Comparison of ENCODE assay signal across 23 cellular contexts in genomic region chr7:37245544-37245943, GRCh38.
"Had no signal": no experiment of that assay in that cellular context is flagged by ENCODE, and none has a peak within 500 bp of the region (broad histone marks: within the 10 kb centered on the region; RNA-seq: fewer than 3 reads in every experiment).

No MANE protein-coding gene starts in this region.

- DNase-seq: activated B cell treated with CpG ODN at 0.5 μM for 24 hours; activated CD4-positive, alpha-beta T cell treated with anti-CD3 and anti-CD28 coated beads for 4 hours; activated CD4-positive, alpha-beta T cell treated with anti-CD3 and anti-CD28 coated beads, Interleukin-2, amount 50 U/mL, for 48 hours; activated CD8-positive, alpha-beta memory T cell treated with anti-CD3 and anti-CD28 coated beads, Interleukin-2, amount 50 U/mL, for 48 hours; activated naive CD4-positive, alpha-beta T cell treated with Interleukin-2 at 50 U/mL for 16 hours; activated naive CD8-positive, alpha-beta T cell treated with anti-CD3 and anti-CD28 coated beads for 36 hours; activated T-cell treated with anti-CD3 and anti-CD28 coated beads, Interleukin-2, amount 50 U/mL, for 4 hours; colonic mucosa; kidney; mammary epithelial cell; midbrain; natural killer cell; ovary; stimulated activated CD4-positive, alpha-beta T cell treated with anti-CD3 and anti-CD28 coated beads, Interleukin-12 subunit alpha, Interleukin-12 subunit beta, amount 100 ng/mL, for 4 hours; stimulated activated CD4-positive, alpha-beta T cell treated with anti-CD3 and anti-CD28 coated beads, Interleukin-4, amount 100 ng/mL, for 4 hours; stimulated activated naive CD8-positive, alpha-beta T cell treated with anti-CD3 and anti-CD28 coated beads, Interleukin-15, amount 100 ng/mL, for 72 hours; T-helper 9 cell; testis had no signal

- FAIRE-seq: kidney had no signal

- H3K27me3 Mint-ChIP-seq: activated B cell treated with CpG ODN at 0.5 μM for 24 hours; activated naive CD8-positive, alpha-beta T cell treated with anti-CD3 and anti-CD28 coated beads for 36 hours; stimulated activated naive CD8-positive, alpha-beta T cell treated with anti-CD3 and anti-CD28 coated beads, Interleukin-15, amount 100 ng/mL, for 72 hours; type B pancreatic cell had no signal

- H3K4me3 Mint-ChIP-seq: activated B cell treated with CpG ODN at 0.5 μM for 24 hours; activated naive CD8-positive, alpha-beta T cell treated with anti-CD3 and anti-CD28 coated beads for 36 hours; activated T-cell treated with anti-CD3 and anti-CD28 coated beads, Interleukin-2, amount 50 U/mL, for 4 hours; natural killer cell; stimulated activated naive CD8-positive, alpha-beta T cell treated with anti-CD3 and anti-CD28 coated beads, Interleukin-15, amount 100 ng/mL, for 72 hours; type B pancreatic cell had no signal

- H3K36me3 ChIP-seq: breast epithelium, colonic mucosa, ovary, right atrium auricular region had no signal

- H3K4me3 ChIP-seq: breast epithelium, colonic mucosa, ovary, psoas muscle, right atrium auricular region, testis had no signal

- H3K27ac Mint-ChIP-seq: activated B cell treated with CpG ODN at 0.5 μM for 24 hours; activated naive CD8-positive, alpha-beta T cell treated with anti-CD3 and anti-CD28 coated beads for 36 hours; activated T-helper 2 cell treated with anti-CD3 and anti-CD28 coated beads, Interferon-gamma antibody, Interleukin-2, Interleukin-4, amounts not matched to agents 10 μg/mL and 5 μg/mL and 100 μg/mL, durations not matched to agents 14 hours and 24 hours and 36 hours; stimulated activated naive CD8-positive, alpha-beta T cell treated with anti-CD3 and anti-CD28 coated beads, Interleukin-15, amount 100 ng/mL, for 72 hours; type B pancreatic cell had no signal

- H3K27me3 ChIP-seq: breast epithelium, colonic mucosa, ovary, right atrium auricular region, testis had no signal

- H3K9me3 ChIP-seq: breast epithelium, colonic mucosa, ovary, psoas muscle, right atrium auricular region, testis had no signal

- H3K9me3 Mint-ChIP-seq: activated B cell treated with CpG ODN at 0.5 μM for 24 hours; activated naive CD8-positive, alpha-beta T cell treated with anti-CD3 and anti-CD28 coated beads for 36 hours; activated T-cell treated with anti-CD3 and anti-CD28 coated beads, Interleukin-2, amount 50 U/mL, for 4 hours; activated T-helper 2 cell treated with anti-CD3 and anti-CD28 coated beads, Interferon-gamma antibody, Interleukin-2, Interleukin-4, amounts not matched to agents 10 μg/mL and 5 μg/mL and 100 μg/mL, durations not matched to agents 14 hours and 24 hours and 36 hours; natural killer cell; stimulated activated naive CD8-positive, alpha-beta T cell treated with anti-CD3 and anti-CD28 coated beads, Interleukin-15, amount 100 ng/mL, for 72 hours had no signal

- H3K27ac ChIP-seq: breast epithelium, colonic mucosa, ovary, psoas muscle, right atrium auricular region had no signal

- ATAC-seq: activated T-cell treated with anti-CD3 and anti-CD28 coated beads, Interleukin-2, amount 50 U/mL, for 4 hours; natural killer cell; stimulated activated naive CD8-positive, alpha-beta T cell treated with anti-CD3 and anti-CD28 coated beads, Interleukin-15, amount 100 ng/mL, for 72 hours had no signal

- H3K4me1 ChIP-seq: breast epithelium, colonic mucosa, psoas muscle, right atrium auricular region had no signal

- H3K36me3 Mint-ChIP-seq: natural killer cell, type B pancreatic cell had no signal
